8 cellular contexts compared by ENCODE assay signal in the genomic region with DNA sequence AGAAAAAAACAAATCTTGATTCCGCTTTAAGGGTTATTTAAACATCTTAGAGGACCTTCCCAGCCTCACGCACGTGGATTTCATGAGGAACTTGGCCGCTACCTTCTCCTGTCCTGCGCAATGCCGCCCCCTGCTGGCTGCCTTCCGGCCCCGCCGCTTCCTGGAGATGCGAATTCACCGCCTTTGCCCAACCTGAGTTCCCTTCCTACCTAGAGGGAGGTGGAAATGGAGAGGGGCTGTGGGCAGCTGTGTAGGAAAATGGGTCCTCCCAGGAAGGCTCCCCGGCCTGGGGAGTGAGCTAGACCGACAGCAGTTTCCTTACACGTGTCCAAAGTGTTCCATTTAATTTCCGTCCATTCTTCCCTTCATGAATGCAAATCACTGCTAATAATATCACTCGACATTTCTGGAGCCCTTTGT. TPM values are rescaled to one million over a fixed set of nuclear protein-coding genes. Genes with fewer than 3 reads are reported as not detected.
DNase-seq lines count a peak whose midpoint lies in the region; ATAC-seq, FAIRE-seq and TF ChIP-seq lines count a peak whose summit lies in the region.

No MANE protein-coding gene starts in this region.

- no TSS peak for BruUV-seq in mammary epithelial cell (replicated peaks; lab: Mats Ljungman, UMichigan)

- H3K4me2 ChIP-seq in mammary epithelial cell (ENCODE audit: insufficient read depth, low read depth, low read length), result no peak overlapping the region

- H3K27ac Mint-ChIP-seq in CD4-positive, alpha-beta memory T cell, result no peak overlapping the region
- no peak overlapping the region for H3K27ac Mint-ChIP-seq in activated B cell treated with CpG ODN at 0.5 μM for 24 hours

- H4K20me1 ChIP-seq in mammary epithelial cell (ENCODE audit: insufficient read depth, low read length), result no peaks in the 10 kb centered on the region

- in situ Hi-C loops in mammary epithelial cell (cut with MboI; ENCODE audit: low sequenced_read_pairs in 2 of 2), result no loop called here

- dilution Hi-C loops in mammary epithelial cell (cut with HindIII; ENCODE audit: low sequenced_read_pairs), result no loop called here

- 11% methylated on average over 12 of the region's 16 CpGs for WGBS in mammary epithelial cell (ENCODE audit: low coverage, missing lambda C conversion rate)

- no peak overlapping the region for H3K9ac ChIP-seq in mammary epithelial cell (ENCODE audit: insufficient read depth, low read length)

- H3K27ac ChIP-seq in CD4-positive, alpha-beta memory T cell (ENCODE audit: low read depth, low read length), result no peak overlapping the region
- H3K27ac ChIP-seq in mammary epithelial cell (ENCODE audit: insufficient read depth, low read depth, low read length), result no peak overlapping the region

- no peaks in the 10 kb centered on the region for H3K9me3 ChIP-seq in CD4-positive, alpha-beta memory T cell (ENCODE audit: control insufficient read depth in 1 of 2, low read length in 2 of 2)
- H3K9me3 ChIP-seq in mammary epithelial cell (replicated peaks; ENCODE audit: insufficient read depth, low read length), result no peaks in the 10 kb centered on the region

- peak; percentile 69 to 77 (median 72) for DNase-seq in CD4-positive, alpha-beta memory T cell
- DNase-seq in H54 (ENCODE audit: insufficient read length, low spot score), result peak; percentile 66
- peak; percentile 63 for DNase-seq in NCI-H2171 treated with DMSO at 0.1 percent for 48 hours (lab: John Stamatoyannopoulos, UW)
- peak; percentile 77 for DNase-seq in activated B cell treated with CpG ODN at 0.5 μM for 24 hours
- peak; percentile 66 for DNase-seq in mammary epithelial cell
- DNase-seq in islet precursor cell, result peak; percentile 88
- peak; percentile 54 to 83 for DNase-seq in stimulated activated CD4-positive, alpha-beta T cell treated with anti-CD3 and anti-CD28 coated beads, Interleukin-15, amount 100 ng/mL, for 1 hour (ENCODE audit: low read depth in 1 of 2, low spot score in 1 of 2)

- H3K36me3 Mint-ChIP-seq in CD4-positive, alpha-beta memory T cell, result no peaks in the 10 kb centered on the region
- H3K36me3 Mint-ChIP-seq in activated B cell treated with CpG ODN at 0.5 μM for 24 hours (ENCODE audit: low read depth), result no peaks in the 10 kb centered on the region

- peaks cover 0 to 4% (median 0%) of the 10 kb centered on the region in 4 donors for H3K4me1 Mint-ChIP-seq in CD4-positive, alpha-beta memory T cell
- peaks cover 6% of the 10 kb centered on the region for H3K4me1 Mint-ChIP-seq in activated B cell treated with CpG ODN at 0.5 μM for 24 hours

- H3K36me3 ChIP-seq in CD4-positive, alpha-beta memory T cell (ENCODE audit: insufficient read depth, low read length), result no peaks in the 10 kb centered on the region
- no peaks in the 10 kb centered on the region for H3K36me3 ChIP-seq in mammary epithelial cell (ENCODE audit: insufficient read depth, low read length)

- H3K9me3 Mint-ChIP-seq in CD4-positive, alpha-beta memory T cell, result no peaks in the 10 kb centered on the region
- H3K9me3 Mint-ChIP-seq in activated B cell treated with CpG ODN at 0.5 μM for 24 hours, result no peaks in the 10 kb centered on the region

- TF ChIP-seq POLR2A in H54 (IDR thresholded peaks at IDR 0.05; ENCODE audit: low read depth, low read length), result no peak

- CTCF ChIA-PET in CD4-positive, alpha-beta memory T cell (lab: Charles Lee; ENCODE audit: partially characterized antibody), result interaction anchor here (0.6 to 5.1 kb wide), 14 partner anchors 9 to 1210 kb away, joined by 3 to 28 read pairs (median 3); no protein-coding TSS in a partner anchor
- CTCF ChIA-PET in activated B cell treated with CpG ODN at 0.5 μM for 24 hours (lab: Charles Lee), result interaction anchor here (1.7 to 4.5 kb wide), 4 partner anchors 10 to 1122 kb away, joined by 4 to 47 read pairs (median 7); a partner anchor contains a TSS
- CTCF ChIA-PET in mammary epithelial cell (lab: Charles Lee; ENCODE audit: low non-redundant PET), result no interaction called here

- H2AFZ ChIP-seq in mammary epithelial cell (ENCODE audit: low read depth, low read length), result peak overlapping the region; percentile 42

- no peaks in the 10 kb centered on the region for H3K79me2 ChIP-seq in mammary epithelial cell (ENCODE audit: insufficient read depth, low read length)

- POLR2A ChIA-PET in CD4-positive, alpha-beta memory T cell (lab: Charles Lee; ENCODE audit: partially characterized antibody), result no interaction called here
- POLR2A ChIA-PET in activated B cell treated with CpG ODN at 0.5 μM for 24 hours (lab: Charles Lee), result no interaction called here

- FAIRE-seq in H54 (lab: Jason Lieb, UNC), result peak; percentile 27

- intact Hi-C loops in CD4-positive, alpha-beta memory T cell (cut with micrococcal nuclease), result loop anchor here (1.0 kb wide), 2 partner anchors 1015 to 1119 kb away; no protein-coding TSS in a partner anchor
- intact Hi-C loops in activated B cell treated with CpG ODN at 0.5 μM for 24 hours (cut with micrococcal nuclease), result loop anchor here (1.0 to 2.0 kb wide), 6 partner anchors 897 to 1302 kb away; no protein-coding TSS in a partner anchor
- intact Hi-C loops in mammary epithelial cell (cut with micrococcal nuclease), result loop anchor here (1.0 to 5.0 kb wide), 6 partner anchors 34 to 1120 kb away; a partner anchor contains a TSS

- H3K27me3 Mint-ChIP-seq in CD4-positive, alpha-beta memory T cell, result peaks cover 2 to 5% of the 10 kb centered on the region in 2 donors
- peaks cover 8% of the 10 kb centered on the region for H3K27me3 Mint-ChIP-seq in activated B cell treated with CpG ODN at 0.5 μM for 24 hours

- TF ChIP-seq CTCF in activated B cell treated with CpG ODN at 0.5 μM for 24 hours (IDR thresholded peaks at IDR 0.05) (peak; percentile 68), mammary epithelial cell (conservative IDR thresholded peaks at IDR 0.05 in 1 of 2, IDR thresholded peaks at IDR 0.05 in 1 of 2; ENCODE audit: extremely low read depth in 1 of 2, insufficient read depth in 1 of 2, low read depth in 1 of 2, low read length in 2 of 2) (peak; percentile 87 to 92)

- peak overlapping the region in 1 of 8 donors; percentile 44 for H3K4me3 Mint-ChIP-seq in CD4-positive, alpha-beta memory T cell
- H3K4me3 Mint-ChIP-seq in activated B cell treated with CpG ODN at 0.5 μM for 24 hours, result no peak overlapping the region

- H3K4me3 ChIP-seq in CD4-positive, alpha-beta memory T cell (ENCODE audit: low read length in 2 of 2), result no peak overlapping the region
- H3K4me3 ChIP-seq in mammary epithelial cell (replicated peaks in 1 of 3; ENCODE audit: insufficient read depth in 1 of 3, low read depth in 2 of 3, low read length in 3 of 3), result no peak overlapping the region

- H3K27me3 ChIP-seq in CD4-positive, alpha-beta memory T cell (ENCODE audit: insufficient read depth, low read length), result no peaks in the 10 kb centered on the region
- no peaks in the 10 kb centered on the region for H3K27me3 ChIP-seq in mammary epithelial cell (ENCODE audit: insufficient read depth, low read length)

- H3K4me1 ChIP-seq in CD4-positive, alpha-beta memory T cell (ENCODE audit: insufficient read depth, low read length), result peaks cover 4% of the 10 kb centered on the region
- H3K4me1 ChIP-seq in mammary epithelial cell (ENCODE audit: insufficient read depth, low read length), result peaks cover 19% of the 10 kb centered on the region

- peak; percentile 54 for ATAC-seq in activated B cell treated with CpG ODN at 0.5 μM for 24 hours (ENCODE audit: low read depth)
- ATAC-seq in GM21723 (IDR thresholded peaks at IDR 0.05; ENCODE audit: unreplicated experiment), result no peak

RNA-seq across cellular contexts. Expression of a gene that starts 1.0 kb away (rescaled TPM):
- not detected for total RNA-seq in CD4-positive, alpha-beta memory T cell
- polyA plus RNA-seq in CD4-positive, alpha-beta memory T cell, result not detected
- total RNA-seq in activated B cell treated with CpG ODN at 0.5 μM for 24 hours (not detected in 2 replicates), mammary epithelial cell (not detected)
- polyA plus RNA-seq in mammary epithelial cell, result not detected
- not detected for polyA minus RNA-seq in mammary epithelial cell
